In genomic region chr20:46552460-46553420, GRCh38 we compare ENCODE assay signal across 8 cellular contexts. TPM values are rescaled to one million over a fixed set of nuclear protein-coding genes. Genes with fewer than 3 reads are reported as not detected.
DNase-seq lines count a peak whose midpoint lies in the region; ATAC-seq and TF ChIP-seq lines count a peak whose summit lies in the region.

No MANE protein-coding gene starts in this region.

- peaks cover 29% of the 10 kb centered on the region for H3K4me1 Mint-ChIP-seq in CD14-positive monocyte

- intact Hi-C loops in CD14-positive monocyte (cut with micrococcal nuclease) = loop anchor here in 1 of 2 donors (10.0 kb wide), 1 partner anchor 132 kb away; the partner anchor contains the start of gene TP53RK

- DNase-seq in CD14-positive monocyte (ENCODE audit: low spot score) = no peak
- peak; percentile 54 for DNase-seq in HT1080 (ENCODE audit: low read depth)
- DNase-seq in activated T-helper 9 cell treated with anti-CD3 and anti-CD28 coated beads, Interleukin-2, amount 50 U/mL, for 16 hours (ENCODE audit: low read depth) = peak; percentile 8
- DNase-seq in NCI-H2107 (lab: John Stamatoyannopoulos, UW) = no peak
- DNase-seq in foreskin keratinocyte = no peak
- no peak for DNase-seq in iPS-NIHi7 (ENCODE audit: extremely low spot score)
- DNase-seq in mucosa of gallbladder (ENCODE audit: low spot score) = no peak

- H3K4me3 Mint-ChIP-seq in CD14-positive monocyte = peak overlapping the region in 1 of 2 donors; percentile 35

- H3K27ac ChIP-seq in foreskin keratinocyte = no peak overlapping the region

- H3K4me1 ChIP-seq in foreskin keratinocyte = no peaks in the 10 kb centered on the region

- no peaks in the 10 kb centered on the region for H3K9me3 Mint-ChIP-seq in CD14-positive monocyte

- H3K27me3 ChIP-seq in foreskin keratinocyte = peaks cover 3% of the 10 kb centered on the region

- peaks cover 0 to 3% of the 10 kb centered on the region in 2 donors for H3K36me3 Mint-ChIP-seq in CD14-positive monocyte

- peak; percentile 55 for ATAC-seq in GM19455 (IDR thresholded peaks at IDR 0.05; ENCODE audit: unreplicated experiment)
- no peak for ATAC-seq in foreskin keratinocyte

- TF ChIP-seq CTCF in CD14-positive monocyte (IDR thresholded peaks at IDR 0.05) (no peak), foreskin keratinocyte (conservative IDR thresholded peaks at IDR 0.05) (no peak)

- H3K27me3 Mint-ChIP-seq in CD14-positive monocyte (ENCODE audit: low read depth in 3 of 3) = peaks cover 6 to 11% (median 8%) of the 10 kb centered on the region in 3 donors

- H3K27ac Mint-ChIP-seq in CD14-positive monocyte = peak overlapping the region in 6 of 7 donors; percentile 41 to 75 (median 55)

RNA-seq across cellular contexts. Expression of gene OCSTAMP, which starts 2.3 kb away (rescaled TPM):
- polyA plus RNA-seq in CD14-positive monocyte (not detected), foreskin keratinocyte (not detected in 2 replicates)
- not detected in 2 replicates for total RNA-seq in HT1080 (2014; rRNA removed; shearing (Covaris generic))
- 0.06 TPM in 1 of 2 replicates, not detected in the other for polyA plus RNA-seq in HT1080 (2015; cell fraction: cytosol; rRNA removed)
- not detected in 2 replicates for polyA plus RNA-seq in HT1080 (2015; cell fraction: nucleus; rRNA removed)
- total RNA-seq in foreskin keratinocyte (not detected in 2 replicates), mucosa of gallbladder (not detected)

RNA-seq across cellular contexts. Expression of gene ZNF334, which starts 39.4 kb away (rescaled TPM):
- polyA plus RNA-seq in CD14-positive monocyte (not detected), foreskin keratinocyte (1.6 and 2.0 TPM in 2 replicates)
- not detected in 2 replicates for total RNA-seq in HT1080 (2014; rRNA removed; shearing (Covaris generic))
- not detected in 2 replicates for polyA plus RNA-seq in HT1080 (2015; cell fraction: cytosol; rRNA removed)
- polyA plus RNA-seq in HT1080 (2015; cell fraction: nucleus; rRNA removed) = not detected in 2 replicates
- total RNA-seq in foreskin keratinocyte (3.7 and 4.5 TPM in 2 replicates), mucosa of gallbladder (7.7 TPM)

Comparison
In these comparisons a context has a peak if more than half of its experiments do, and no peak if none do; other contexts are left out.
1. DNase-seq: peak in HT1080 (single experiment) and activated T-helper 9 cell treated with anti-CD3 and anti-CD28 coated beads, Interleukin-2, amount 50 U/mL, for 16 hours (single experiment); none in CD14-positive monocyte (single experiment), NCI-H2107 (single experiment), foreskin keratinocyte (0 of 2), iPS-NIHi7 (single experiment) and mucosa of gallbladder (single experiment).